28 cellular contexts compared by ENCODE assay signal in genomic region chr6:36641543-36641942, GRCh38. TPM values are rescaled to one million over a fixed set of nuclear protein-coding genes. Genes with fewer than 3 reads are reported as not detected.
"Had no signal": no experiment of that assay in that cellular context is flagged by ENCODE, and none has a peak within 500 bp of the region (broad histone marks: within the 10 kb centered on the region; RNA-seq: fewer than 3 reads in every experiment).

No MANE protein-coding gene starts in this region.

- H3K9me3 ChIP-seq: body of pancreas, esophagus squamous epithelium, gastrocnemius medialis, pancreas, psoas muscle, right atrium auricular region, stomach, suprapubic skin, uterus had no signal

- H3K4me3 Mint-ChIP-seq: activated B cell treated with CpG ODN at 0.5 μM for 24 hours; activated CD4-positive, alpha-beta T cell treated with anti-CD3 and anti-CD28 coated beads for 36 hours; activated naive CD4-positive, alpha-beta T cell treated with anti-CD3 and anti-CD28 coated beads, Interleukin-2, amount 50 U/mL, for 24 hours; activated T-cell treated with anti-CD3 and anti-CD28 coated beads, Interleukin-2, amount 50 U/mL, for 72 hours; effector memory CD8-positive, alpha-beta T cell; naive thymus-derived CD8-positive, alpha-beta T cell; stimulated activated memory B cell treated with anti-CD40 and anti-IgM and Interleukin-4, amounts not matched to agents 10 μg/mL and 1 μg/mL and 100 μg/mL, for 72 hours; T-cell; T-helper 2 cell treated with Interferon-gamma antibody and Interleukin-4, amounts not matched to agents 5 μg/mL and 100 μg/mL, for 36 hours had no signal

- H3K4me1 Mint-ChIP-seq: activated CD4-positive, alpha-beta T cell treated with anti-CD3 and anti-CD28 coated beads for 36 hours; activated naive CD4-positive, alpha-beta T cell treated with anti-CD3 and anti-CD28 coated beads, Interleukin-2, amount 50 U/mL, for 24 hours; stimulated activated memory B cell treated with anti-CD40 and anti-IgM and Interleukin-4, amounts not matched to agents 10 μg/mL and 1 μg/mL and 100 μg/mL, for 72 hours; T-cell had no signal

- H3K36me3 ChIP-seq: esophagus squamous epithelium, gastrocnemius medialis, pancreas, right atrium auricular region, stomach, suprapubic skin, uterus had no signal

- H3K9me3 Mint-ChIP-seq: activated B cell treated with CpG ODN at 0.5 μM for 24 hours; activated naive CD4-positive, alpha-beta T cell treated with anti-CD3 and anti-CD28 coated beads, Interleukin-2, amount 50 U/mL, for 24 hours; activated T-cell treated with anti-CD3 and anti-CD28 coated beads, Interleukin-2, amount 50 U/mL, for 72 hours; effector memory CD8-positive, alpha-beta T cell; naive thymus-derived CD8-positive, alpha-beta T cell; stimulated activated memory B cell treated with anti-CD40 and anti-IgM and Interleukin-4, amounts not matched to agents 10 μg/mL and 1 μg/mL and 100 μg/mL, for 72 hours; T-cell; T-helper 2 cell treated with Interferon-gamma antibody and Interleukin-4, amounts not matched to agents 5 μg/mL and 100 μg/mL, for 36 hours had no signal

- DNase-seq: activated B cell treated with CpG ODN at 0.5 μM for 24 hours; activated CD4-positive, alpha-beta T cell treated with anti-CD3 and anti-CD28 coated beads for 36 hours; activated CD4-positive, alpha-beta T cell treated with anti-CD3 and anti-CD28 coated beads, Interleukin-2, amount 50 U/mL, for 4 hours; activated CD8-positive, alpha-beta memory T cell treated with anti-CD3 and anti-CD28 coated beads, Interleukin-2, amount 50 U/mL, for 48 hours; activated effector memory CD4-positive, alpha-beta T cell treated with anti-CD3 and anti-CD28 coated beads, Interleukin-2, amount 50 U/mL, for 16 hours; activated T-cell treated with anti-CD3 and anti-CD28 coated beads, Interleukin-2, amount 50 U/mL, for 72 hours; anterior cingulate cortex; body of pancreas; effector memory CD8-positive, alpha-beta T cell; esophagus squamous epithelium; gastrocnemius medialis; hippocampal formation; naive thymus-derived CD8-positive, alpha-beta T cell; pancreas; psoas muscle; stimulated activated CD4-positive, alpha-beta T cell treated with anti-CD3 and anti-CD28 coated beads, Interleukin-15, amount 100 ng/mL, for 24 hours; stomach; T-cell; trophoblast cell; uterus had no signal

- H3K27ac Mint-ChIP-seq: activated B cell treated with CpG ODN at 0.5 μM for 24 hours; activated CD4-positive, alpha-beta T cell treated with anti-CD3 and anti-CD28 coated beads for 36 hours; activated naive CD4-positive, alpha-beta T cell treated with anti-CD3 and anti-CD28 coated beads, Interleukin-2, amount 50 U/mL, for 24 hours; activated T-cell treated with anti-CD3 and anti-CD28 coated beads, Interleukin-2, amount 50 U/mL, for 72 hours; effector memory CD8-positive, alpha-beta T cell; naive thymus-derived CD8-positive, alpha-beta T cell; stimulated activated memory B cell treated with anti-CD40 and anti-IgM and Interleukin-4, amounts not matched to agents 10 μg/mL and 1 μg/mL and 100 μg/mL, for 72 hours; T-cell; T-helper 2 cell treated with Interferon-gamma antibody and Interleukin-4, amounts not matched to agents 5 μg/mL and 100 μg/mL, for 36 hours had no signal

- ATAC-seq: activated CD4-positive, alpha-beta T cell treated with anti-CD3 and anti-CD28 coated beads for 36 hours; activated T-cell treated with anti-CD3 and anti-CD28 coated beads, Interleukin-2, amount 50 U/mL, for 72 hours; body of pancreas; effector memory CD8-positive, alpha-beta T cell; gastrocnemius medialis; naive thymus-derived CD8-positive, alpha-beta T cell; pancreas; psoas muscle; stimulated activated memory B cell treated with anti-CD40 and anti-IgM and Interleukin-4, amounts not matched to agents 10 μg/mL and 1 μg/mL and 100 μg/mL, for 72 hours; T-cell had no signal

- H3K27me3 Mint-ChIP-seq: activated B cell treated with CpG ODN at 0.5 μM for 24 hours; activated CD4-positive, alpha-beta T cell treated with anti-CD3 and anti-CD28 coated beads for 36 hours; activated naive CD4-positive, alpha-beta T cell treated with anti-CD3 and anti-CD28 coated beads, Interleukin-2, amount 50 U/mL, for 24 hours; naive thymus-derived CD8-positive, alpha-beta T cell; stimulated activated memory B cell treated with anti-CD40 and anti-IgM and Interleukin-4, amounts not matched to agents 10 μg/mL and 1 μg/mL and 100 μg/mL, for 72 hours had no signal

- H3K27me3 ChIP-seq: body of pancreas, esophagus squamous epithelium, gastrocnemius medialis, pancreas, right atrium auricular region, stomach, suprapubic skin, uterus had no signal

- H3K27ac ChIP-seq: body of pancreas, esophagus squamous epithelium, gastrocnemius medialis, pancreas, psoas muscle, right atrium auricular region, stomach, suprapubic skin, uterus had no signal

- H3K36me3 Mint-ChIP-seq: activated naive CD4-positive, alpha-beta T cell treated with anti-CD3 and anti-CD28 coated beads, Interleukin-2, amount 50 U/mL, for 24 hours; naive thymus-derived CD8-positive, alpha-beta T cell; stimulated activated memory B cell treated with anti-CD40 and anti-IgM and Interleukin-4, amounts not matched to agents 10 μg/mL and 1 μg/mL and 100 μg/mL, for 72 hours; T-cell had no signal

- H3K4me1 ChIP-seq: uterus had no signal

- H3K4me3 ChIP-seq: body of pancreas, esophagus squamous epithelium, gastrocnemius medialis, pancreas, psoas muscle, right atrium auricular region, stomach, suprapubic skin, uterus had no signal

RNA-seq across cellular contexts. Expression of gene RAB44, which starts 56.1 kb away (rescaled TPM):
- total RNA-seq: activated CD8-positive, alpha-beta memory T cell treated with anti-CD3 and anti-CD28 coated beads for 36 hours; lung microvascular endothelial cell; naive thymus-derived CD8-positive, alpha-beta T cell; skeletal muscle tissue had no signal
- polyA plus RNA-seq: naive thymus-derived CD8-positive, alpha-beta T cell had no signal
